1 cellular context compared by ENCODE assay signal in genomic region chr1:227654858-227655752, GRCh38.
A peak's percentile ranks its signal among the peaks of the same experiment; 100 is the strongest.
TF ChIP-seq lines count a peak whose summit lies in the region.

No MANE protein-coding gene starts in this region.

TF ChIP-seq in K562, 482 proteins besides CTCF, POLR2A, EP300 and RAD21 (continued from another document):
- no peak for TF ChIP-seq CUX1 (CRISPR knock-in tag; IDR thresholded peaks at IDR 0.05)
- TF ChIP-seq TRIM28 (IDR thresholded peaks at IDR 0.05), result peak; percentile 95
- TF ChIP-seq XRCC4 (IDR thresholded peaks at IDR 0.05; ENCODE audit: extremely low read depth, insufficient read depth, insufficient read length), result no peak
- no peak for TF ChIP-seq POLR2H (tag; IDR thresholded peaks at IDR 0.05; ENCODE audit: low read depth)
- TF ChIP-seq SMARCB1 (IDR thresholded peaks at IDR 0.05; ENCODE audit: insufficient read length, low read depth), result no peak
- no peak for TF ChIP-seq THRB (CRISPR knock-in tag; conservative IDR thresholded peaks at IDR 0.05)
- peak; percentile 64; the same call in 1 of the 2 replicates for TF ChIP-seq CBX1 (IDR thresholded peaks at IDR 0.05; ENCODE audit: low read depth)
- TF ChIP-seq XRCC3 (IDR thresholded peaks at IDR 0.05), result peak; percentile 20; the same call in 1 of the 2 replicates
- TF ChIP-seq TRIM24 (IDR thresholded peaks at IDR 0.05), result peak in 1 of 2 experiments; percentile 53; a peak in 1 of 4 replicates
- no peak for TF ChIP-seq L3MBTL2 (IDR thresholded peaks at IDR 0.05)
- no peak for TF ChIP-seq SNRNP70 (optimal IDR thresholded peaks at IDR 0.05; ENCODE audit: low read depth, low read length)
- TF ChIP-seq HMG20A (CRISPR knock-in tag; conservative IDR thresholded peaks at IDR 0.05), result no peak
- TF ChIP-seq ETS1 (conservative IDR thresholded peaks at IDR 0.05; ENCODE audit: control insufficient read depth, low read depth, low read length), result peak; percentile 62; the same call in 1 of the 2 replicates
- no peak for TF ChIP-seq HNRNPH1 (optimal IDR thresholded peaks at IDR 0.05; ENCODE audit: low read depth, low read length)
- TF ChIP-seq CBX3 (IDR thresholded peaks at IDR 0.05; ENCODE audit: borderline replicate concordance in 1 of 2, low read length in 2 of 2), result peak in 1 of 2 experiments; percentile 70; a peak in 1 of 3 replicates
- no peak for TF ChIP-seq ZEB2 (IDR thresholded peaks at IDR 0.05)
- 0 out of 2 replicates have a peak, but pooled peaks have one; percentile 17 for TF ChIP-seq RHOXF2B (CRISPR knock-in tag; conservative IDR thresholded peaks at IDR 0.05)
- no peak for TF ChIP-seq CEBPG (CRISPR knock-in tag; IDR thresholded peaks at IDR 0.05)
- TF ChIP-seq CEBPG (tag; conservative IDR thresholded peaks at IDR 0.05 in 1 of 2, IDR thresholded peaks at IDR 0.05 in 1 of 2), result 0 out of 4 replicates have a peak, but pooled peaks of 1 of the 2 experiments have one; percentile 15
- no peak for TF ChIP-seq MED1 (CRISPR knock-in tag; IDR thresholded peaks at IDR 0.05; ENCODE audit: borderline replicate concordance)
TF ChIP-seq in K562: peak in this region for 10.
